ENCODE assay signal across 16 cellular contexts in genomic region chr11:293852-294661, GRCh38. TPM values are rescaled to one million over a fixed set of nuclear protein-coding genes. Genes with fewer than 3 reads are reported as not detected.
A peak's percentile ranks its signal among the peaks of the same experiment; 100 is the strongest.
DNase-seq lines count a peak whose midpoint lies in the region; ATAC-seq, FAIRE-seq and TF ChIP-seq lines count a peak whose summit lies in the region.
"Had no signal": no experiment of that assay in that cellular context is flagged by ENCODE, and none has a peak within 500 bp of the region (broad histone marks: within the 10 kb centered on the region; RNA-seq: fewer than 3 reads in every experiment).

No MANE protein-coding gene starts in this region.

- no peak overlapping the region for H3K4me2 ChIP-seq in K562 (ENCODE audit: insufficient read depth, low read length)
- H3K4me2 ChIP-seq in neuronal stem cell (ENCODE audit: insufficient read depth, low read length, poor library complexity, severe bottlenecking): no peak overlapping the region
- H3K4me2 ChIP-seq: smooth muscle cell had no signal

- H2BK5ac ChIP-seq in neuronal stem cell (ENCODE audit: low read length): no peak overlapping the region

- H3K27me3 ChIP-seq in K562 (ENCODE audit: control insufficient read depth in 2 of 2, insufficient read depth in 2 of 2, low read length in 2 of 2): no peaks in the 10 kb centered on the region
- no peaks in the 10 kb centered on the region for H3K27me3 ChIP-seq in neuronal stem cell (ENCODE audit: control insufficient read depth in 3 of 3, insufficient read depth in 3 of 3, low read depth in 1 of 3, low read length in 3 of 3)
- H3K27me3 ChIP-seq: ovary had no signal

- no peak overlapping the region for H3K18ac ChIP-seq in neuronal stem cell (ENCODE audit: low read length)

- 85% methylated on average over 20 of the region's 27 CpGs for WGBS in K562 (ENCODE audit: insufficient coverage, low coverage, missing lambda C conversion rate)
- WGBS in neuronal stem cell (ENCODE audit: extremely low coverage in 2 of 2, insufficient read length in 2 of 2, insufficient replicate concordance in 1 of 2), 2 donors: no CpG with 5 or more reads among the region's 27 CpGs

- peaks cover 0 to 5% (median 0%) of the 10 kb centered on the region in 3 donors for H3K36me3 Mint-ChIP-seq in immature natural killer cell

- no TSS peak for BruUV-seq in K562 (replicated peaks; lab: Mats Ljungman, UMichigan)

- H3K14ac ChIP-seq in neuronal stem cell (ENCODE audit: low read length): no peak overlapping the region

- no peaks in the 10 kb centered on the region for H3K4me1 ChIP-seq in HEK293 (ENCODE audit: control insufficient read depth, insufficient read depth, low read length)
- H3K4me1 ChIP-seq in K562 (replicated peaks in 1 of 2; ENCODE audit: control insufficient read depth in 2 of 2, insufficient read depth in 2 of 2, low read length in 2 of 2): peaks cover 25 to 92% of the 10 kb centered on the region in 2 experiments
- H3K4me1 ChIP-seq in neuronal stem cell (ENCODE audit: control insufficient read depth in 2 of 2, insufficient read depth in 1 of 2, low read depth in 1 of 2, low read length in 2 of 2): peaks cover 10 to 11% of the 10 kb centered on the region in 2 donors
- H3K4me1 ChIP-seq: BE2C had no signal

- no peak overlapping the region for H4K91ac ChIP-seq in neuronal stem cell (ENCODE audit: low read depth, low read length, poor library complexity)

- no peak overlapping the region for H3K4me3 Mint-ChIP-seq in immature natural killer cell

- H3K79me2 ChIP-seq in K562 (ENCODE audit: control insufficient read depth, insufficient read depth, low read length): peaks cover 18% of the 10 kb centered on the region

- peaks cover 5% of the 10 kb centered on the region for H3K79me1 ChIP-seq in neuronal stem cell (ENCODE audit: low read depth, low read length)

- no peak overlapping the region for H2AK5ac ChIP-seq in neuronal stem cell (ENCODE audit: low read depth, low read length)

- H3K23ac ChIP-seq in neuronal stem cell (ENCODE audit: low read depth, low read length, poor library complexity): no peak overlapping the region

- no peaks in the 10 kb centered on the region for H3K9me1 ChIP-seq in K562 (ENCODE audit: control insufficient read depth, insufficient read depth, low read length)

- H3K9me3 Mint-ChIP-seq in immature natural killer cell: no peaks in the 10 kb centered on the region

- H3K4me3 ChIP-seq in HEK293 (ENCODE audit: low read depth, low read length): no peak overlapping the region
- H3K4me3 ChIP-seq in K562: no peak overlapping the region
- H3K4me3 ChIP-seq in neuronal stem cell (ENCODE audit: low read length in 2 of 2): no peak overlapping the region
- H3K4me3 ChIP-seq: ovary, smooth muscle cell had no signal

- no peak for FAIRE-seq in K562 (lab: Jason Lieb, UNC)
- FAIRE-seq: bronchial epithelial cell had no signal

- no peak for TF ChIP-seq RAD21 in K562 (CRISPR knock-in tag; conservative IDR thresholded peaks at IDR 0.05 in 1 of 2, IDR thresholded peaks at IDR 0.05 in 1 of 2)

- H3K27ac Mint-ChIP-seq in immature natural killer cell: no peak overlapping the region

- ATAC-seq in K562: no peak
- no peak for ATAC-seq in GM21717 (IDR thresholded peaks at IDR 0.05; ENCODE audit: unreplicated experiment)
- ATAC-seq: activated CD4-positive, CD25-positive, alpha-beta regulatory T cell treated with anti-CD3 and anti-CD28 coated beads, Interleukin-2, amount 50 U/mL, for 24 hours; esophagus mucosa; PC-3 had no signal

- H3K27me3 Mint-ChIP-seq in immature natural killer cell (ENCODE audit: low read depth in 3 of 3): peaks cover 4 to 13% (median 5%) of the 10 kb centered on the region in 3 donors

- no peak for TF ChIP-seq EP300 in K562 (IDR thresholded peaks at IDR 0.05; ENCODE audit: low read length)

- no peak for TF ChIP-seq POLR2A in K562 (conservative IDR thresholded peaks at IDR 0.05)

- no peaks in the 10 kb centered on the region for H3K9me3 ChIP-seq in HEK293 (ENCODE audit: control insufficient read depth, insufficient read depth, low read depth, low read length)
- no peaks in the 10 kb centered on the region for H3K9me3 ChIP-seq in K562 (replicated peaks; ENCODE audit: control insufficient read depth, insufficient read depth, low read depth, low read length)
- H3K9me3 ChIP-seq in neuronal stem cell (replicated peaks in 1 of 2; ENCODE audit: control insufficient read depth in 2 of 2, insufficient read depth in 1 of 2, low read depth in 1 of 2, low read length in 2 of 2): no peaks in the 10 kb centered on the region
- H3K9me3 ChIP-seq: BE2C, ovary had no signal

- H3K27ac ChIP-seq in HEK293 (ENCODE audit: extremely low read depth, low read depth, low read length): no peak overlapping the region
- no peak overlapping the region; the same call in 2 of the 3 replicates for H3K27ac ChIP-seq in K562 (ENCODE audit: extremely low read depth, low read depth, low read length)
- no peak overlapping the region for H3K27ac ChIP-seq in neuronal stem cell (replicated peaks; ENCODE audit: low read length)
- H3K27ac ChIP-seq: ovary had no signal

- DNase-seq in K562 (ENCODE audit: extremely low read depth in 1 of 4, low spot score in 3 of 4): no peak
- DNase-seq in neuronal stem cell (ENCODE audit: low spot score): no peak
- no peak for DNase-seq in immature natural killer cell
- DNase-seq: BE2C, Calu3, NCI-H1417, NCI-H2171, PC-3 had no signal

- no peak overlapping the region for H2AFZ ChIP-seq in K562 (ENCODE audit: low read depth, low read length)
- H2AFZ ChIP-seq in neuronal stem cell (ENCODE audit: low read length): no peak overlapping the region

- in situ Hi-C loops in K562 (cut with MboI): no loop called here

- H2BK15ac ChIP-seq in neuronal stem cell (ENCODE audit: low read length): no peak overlapping the region

- peak overlapping the region; percentile 82 for H4K8ac ChIP-seq in neuronal stem cell (ENCODE audit: low read depth, low read length)

- TF ChIP-seq CTCF in HEK293 (tag by site-specific recombination; IDR thresholded peaks at IDR 0.05): no peak
- TF ChIP-seq CTCF in K562 (IDR thresholded peaks at IDR 0.05 in 2 of 3, conservative IDR thresholded peaks at IDR 0.05 in 1 of 3; ENCODE audit: insufficient read depth in 2 of 3, low read depth in 1 of 3, low read length in 3 of 3): no peak

- H3K9ac ChIP-seq in K562 (ENCODE audit: insufficient read depth in 1 of 2, low read depth in 2 of 2, low read length in 2 of 2) (peak overlapping the region in 1 of 2 experiments; percentile 81; a peak in 2 of 4 replicates), neuronal stem cell (ENCODE audit: low read depth, low read length, poor library complexity) (no peak overlapping the region)

- POLR2A ChIA-PET in HEK293 (lab: Yijun Ruan, JAX): interaction anchor here (1.0 kb wide), 1 partner anchor 55 kb away, joined by 3 read pairs; no protein-coding TSS in a partner anchor
- POLR2A ChIA-PET in K562 (lab: Yijun Ruan, JAX): interaction anchor here (0.6 to 1.1 kb wide), 3 partner anchors 14 to 33 kb away, joined by 4 to 5 read pairs (median 4); partner anchors contain the start of gene IFITM2

- no peaks in the 10 kb centered on the region for H4K20me1 ChIP-seq in K562 (replicated peaks; ENCODE audit: control insufficient read depth, insufficient read depth, low read length)

- intact Hi-C loops in K562 (cut with micrococcal nuclease): no loop called here

- H2BK12ac ChIP-seq in neuronal stem cell (ENCODE audit: low read length): peak overlapping the region; percentile 10

- CTCF ChIA-PET in HEK293 (lab: Yijun Ruan, JAX): interaction anchor here (0.9 to 2.2 kb wide), 3 partner anchors 10 to 43 kb away, joined by 3 to 8 read pairs (median 5); no protein-coding TSS in a partner anchor
- CTCF ChIA-PET in K562 (lab: Yijun Ruan, JAX; ENCODE audit: low intra/inter-chr PET ratio): no interaction called here

- no peak overlapping the region for H2BK120ac ChIP-seq in neuronal stem cell (ENCODE audit: low read depth, low read length)

- H3K36me3 ChIP-seq in HEK293 (ENCODE audit: control insufficient read depth in 2 of 2, insufficient read depth in 1 of 2, low read length in 2 of 2): peaks cover 0 to 32% of the 10 kb centered on the region in 2 experiments; a peak in 1 of 3 replicates
- peaks cover 60% of the 10 kb centered on the region; the same call in 2 of the 3 replicates for H3K36me3 ChIP-seq in K562 (ENCODE audit: control insufficient read depth, insufficient read depth, low read length)
- H3K36me3 ChIP-seq in neuronal stem cell (replicated peaks in 1 of 2; ENCODE audit: control insufficient read depth in 2 of 2, insufficient read depth in 2 of 2, low read length in 2 of 2): peaks cover 23 to 31% of the 10 kb centered on the region in 2 donors
- H3K36me3 ChIP-seq: BE2C, ovary had no signal

- peaks cover 40 to 50% of the 10 kb centered on the region in 2 donors for H3K4me1 Mint-ChIP-seq in immature natural killer cell

- no peak overlapping the region for H3K4ac ChIP-seq in neuronal stem cell (ENCODE audit: low read length)

RNA-seq across cellular contexts. Expression of gene PGGHG, which starts 5.1 kb away (rescaled TPM):
- total RNA-seq in K562 (2011; cell fraction: chromatin; rRNA removed; ENCODE audit: low replicate concordance): 121 and 331 TPM in 2 replicates
- 233 and 250 TPM in 2 replicates for total RNA-seq in K562 (2011; cell fraction: nucleolus; rRNA removed)
- 139 and 152 TPM in 2 replicates for total RNA-seq in K562 (2011; cell fraction: nucleoplasm; rRNA removed)
- 25.7 and 34.3 TPM in 2 replicates for total RNA-seq in K562 (2014; rRNA removed)
- 3.3 and 5.1 TPM in 2 replicates for total RNA-seq in K562 (2014; rRNA removed; fragmentation: Illumina TruSeq; extraction: Trizol)
- total RNA-seq in K562 (2015; rRNA removed; fragmentation: Illumina TruSeq; extraction: Trizol): 13.8 and 15.2 TPM in 2 replicates
- total RNA-seq in K562 (2021): 55.9 and 73.1 TPM in 2 replicates
- polyA plus RNA-seq in K562 (2011; rRNA removed): 18.1 and 48.0 TPM in 2 replicates
- 11.1 and 18.3 TPM in 2 replicates for polyA plus RNA-seq in K562 (2011; cell fraction: cytosol; rRNA removed)
- 636 and 650 TPM in 2 replicates for polyA plus RNA-seq in K562 (2011; cell fraction: nucleus; rRNA removed)
- polyA plus RNA-seq in K562 (2012): 54.9 and 131 TPM in 2 replicates
- polyA plus RNA-seq in K562 (2014; fragmentation: Illumina TruSeq; extraction: Trizol): 18.3 and 23.2 TPM in 2 replicates
- under 1 TPM; 0.38 to 0.84 TPM for polyA plus RNA-seq in K562 (2014; fragmentation: Nextera tagmentation; extraction: Ambion mirVana)
- polyA plus RNA-seq in K562 (2014; rRNA removed): 74.2 and 85.1 TPM in 2 replicates
- polyA minus RNA-seq in K562 (2011; rRNA and poly(A)+ RNA removed): 2.3 TPM in 2 replicates
- 4.9 and 8.6 TPM in 2 replicates for polyA minus RNA-seq in K562 (2011; cell fraction: cytosol; rRNA and poly(A)+ RNA removed)
- 43.4 and 50.0 TPM in 2 replicates for polyA minus RNA-seq in K562 (2011; cell fraction: nucleus; rRNA and poly(A)+ RNA removed)
- 50.4 TPM for polyA plus RNA-seq in neuronal stem cell (2013, experiment 1 of 2)
- polyA plus RNA-seq in neuronal stem cell (2013, experiment 2 of 2): 48.9 TPM
- polyA plus RNA-seq in immature natural killer cell: 10 to 100 TPM in 2 of 3 donors, 1 to 10 TPM in 1; 8.1 to 17.4 (median 11.4) TPM

RNA-seq across cellular contexts. Expression of gene IFITM5, which starts 5.3 kb away (rescaled TPM):
- not detected in 2 replicates for total RNA-seq in K562 (2011; cell fraction: chromatin; rRNA removed; ENCODE audit: low replicate concordance)
- not detected in 2 replicates for total RNA-seq in K562 (2011; cell fraction: nucleolus; rRNA removed)
- not detected in 2 replicates for total RNA-seq in K562 (2011; cell fraction: nucleoplasm; rRNA removed)
- total RNA-seq in K562 (2014; rRNA removed) (not detected in 2 replicates), K562 (2014; rRNA removed; fragmentation: Illumina TruSeq; extraction: Trizol) (not detected in 2 replicates), K562 (2015; rRNA removed; fragmentation: Illumina TruSeq; extraction: Trizol) (not detected in 2 replicates), K562 (2021) (not detected in 2 replicates)
- polyA plus RNA-seq in K562 (2011; rRNA removed) (not detected in 2 replicates), K562 (2014; fragmentation: Illumina TruSeq; extraction: Trizol) (not detected in 2 replicates), K562 (2014; fragmentation: Nextera tagmentation; extraction: Ambion mirVana) (not detected), K562 (2014; rRNA removed) (0.19 TPM in 1 of 2 replicates, not detected in the other), immature natural killer cell (not detected)
- polyA plus RNA-seq in K562 (2011; cell fraction: cytosol; rRNA removed): not detected in 2 replicates
- not detected in 2 replicates for polyA plus RNA-seq in K562 (2011; cell fraction: nucleus; rRNA removed)
- not detected in 2 replicates for polyA plus RNA-seq in K562 (2012)
- not detected in 2 replicates for polyA minus RNA-seq in K562 (2011; rRNA and poly(A)+ RNA removed)
- not detected in 2 replicates for polyA minus RNA-seq in K562 (2011; cell fraction: cytosol; rRNA and poly(A)+ RNA removed)
- polyA minus RNA-seq in K562 (2011; cell fraction: nucleus; rRNA and poly(A)+ RNA removed): not detected in 2 replicates
- not detected for polyA plus RNA-seq in neuronal stem cell (2013, experiment 1 of 2)
- 0.06 TPM for polyA plus RNA-seq in neuronal stem cell (2013, experiment 2 of 2)
- total RNA-seq: bronchial epithelial cell, Calu3, esophagus mucosa, lung microvascular endothelial cell, ovary, PC-3, smooth muscle cell had no signal
- polyA plus RNA-seq: ovary, smooth muscle cell had no signal

RNA-seq across cellular contexts. Expression of gene IFITM2, which starts 13.6 kb away (rescaled TPM):
- 6.5 and 20.8 TPM in 2 replicates for total RNA-seq in K562 (2011; cell fraction: chromatin; rRNA removed; ENCODE audit: low replicate concordance)
- total RNA-seq in K562 (2011; cell fraction: nucleolus; rRNA removed): 47.0 and 138 TPM in 2 replicates
- total RNA-seq in K562 (2011; cell fraction: nucleoplasm; rRNA removed): 31.5 and 44.9 TPM in 2 replicates
- total RNA-seq in K562 (2014; rRNA removed) (52.8 and 187 TPM in 2 replicates), K562 (2014; rRNA removed; fragmentation: Illumina TruSeq; extraction: Trizol) (137 and 145 TPM in 2 replicates), K562 (2015; rRNA removed; fragmentation: Illumina TruSeq; extraction: Trizol) (290 and 356 TPM in 2 replicates), K562 (2021) (693 and 698 TPM in 2 replicates)
- polyA plus RNA-seq in K562 (2011; rRNA removed) (205 and 655 TPM in 2 replicates), K562 (2014; fragmentation: Illumina TruSeq; extraction: Trizol) (472 and 547 TPM in 2 replicates), K562 (2014; fragmentation: Nextera tagmentation; extraction: Ambion mirVana) (1,000 to 10,000 TPM; 3,629 to 4,872 TPM), K562 (2014; rRNA removed) (255 and 328 TPM in 2 replicates), immature natural killer cell (1,000 to 10,000 TPM; 4,348 to 7,867 (median 6,958) TPM)
- polyA plus RNA-seq in K562 (2011; cell fraction: cytosol; rRNA removed): 600 and 1,150 TPM in 2 replicates
- 59.9 and 198 TPM in 2 replicates for polyA plus RNA-seq in K562 (2011; cell fraction: nucleus; rRNA removed)
- polyA plus RNA-seq in K562 (2012): 488 and 506 TPM in 2 replicates
- 69.9 and 190 TPM in 2 replicates for polyA minus RNA-seq in K562 (2011; rRNA and poly(A)+ RNA removed)
- 143 and 401 TPM in 2 replicates for polyA minus RNA-seq in K562 (2011; cell fraction: cytosol; rRNA and poly(A)+ RNA removed)
- polyA minus RNA-seq in K562 (2011; cell fraction: nucleus; rRNA and poly(A)+ RNA removed): 14.8 and 71.3 TPM in 2 replicates
- polyA plus RNA-seq in neuronal stem cell (2013, experiment 1 of 2): 660 TPM
- polyA plus RNA-seq in neuronal stem cell (2013, experiment 2 of 2): 657 TPM

RNA-seq across cellular contexts. Expression of gene NLRP6, which starts 15.8 kb away (rescaled TPM):
- total RNA-seq in K562 (2011; cell fraction: chromatin; rRNA removed; ENCODE audit: low replicate concordance): 0.51 TPM in 1 of 2 replicates, not detected in the other
- total RNA-seq in K562 (2011; cell fraction: nucleolus; rRNA removed): 0.26 and 0.67 TPM in 2 replicates
- total RNA-seq in K562 (2011; cell fraction: nucleoplasm; rRNA removed): 0.22 and 0.46 TPM in 2 replicates
- total RNA-seq in K562 (2014; rRNA removed) (0.08 and 0.14 TPM in 2 replicates), K562 (2014; rRNA removed; fragmentation: Illumina TruSeq; extraction: Trizol) (not detected in 2 replicates), K562 (2015; rRNA removed; fragmentation: Illumina TruSeq; extraction: Trizol) (not detected in 2 replicates), K562 (2021) (0.18 TPM in 1 of 2 replicates, not detected in the other)
- polyA plus RNA-seq in K562 (2011; rRNA removed) (0.03 TPM in 1 of 2 replicates, not detected in the other), K562 (2014; fragmentation: Illumina TruSeq; extraction: Trizol) (not detected in 2 replicates), K562 (2014; fragmentation: Nextera tagmentation; extraction: Ambion mirVana) (not detected), K562 (2014; rRNA removed) (0.15 and 0.16 TPM in 2 replicates), immature natural killer cell (1 to 10 TPM in 2 of 3 donors, not detected in 1; 1.6 to 5.1 TPM)
- polyA plus RNA-seq in K562 (2011; cell fraction: cytosol; rRNA removed): 0.03 TPM in 1 of 2 replicates, not detected in the other
- 0.06 TPM in 2 replicates for polyA plus RNA-seq in K562 (2011; cell fraction: nucleus; rRNA removed)
- 0.42 and 0.73 TPM in 2 replicates for polyA plus RNA-seq in K562 (2012)
- not detected in 2 replicates for polyA minus RNA-seq in K562 (2011; rRNA and poly(A)+ RNA removed)
- not detected in 2 replicates for polyA minus RNA-seq in K562 (2011; cell fraction: cytosol; rRNA and poly(A)+ RNA removed)
- 0.11 TPM in 1 of 2 replicates, not detected in the other for polyA minus RNA-seq in K562 (2011; cell fraction: nucleus; rRNA and poly(A)+ RNA removed)
- polyA plus RNA-seq in neuronal stem cell (2013, experiment 1 of 2): not detected
- not detected for polyA plus RNA-seq in neuronal stem cell (2013, experiment 2 of 2)
- total RNA-seq: bronchial epithelial cell, Calu3, lung microvascular endothelial cell, PC-3, smooth muscle cell had no signal
- polyA plus RNA-seq: smooth muscle cell had no signal

RNA-seq across cellular contexts. Expression of gene IFITM1, which starts 19.8 kb away (rescaled TPM):
- total RNA-seq in K562 (2011; cell fraction: chromatin; rRNA removed; ENCODE audit: low replicate concordance): 394 and 929 TPM in 2 replicates
- total RNA-seq in K562 (2011; cell fraction: nucleolus; rRNA removed): 1,445 and 1,483 TPM in 2 replicates
- total RNA-seq in K562 (2011; cell fraction: nucleoplasm; rRNA removed): 1,061 and 1,262 TPM in 2 replicates
- total RNA-seq in K562 (2014; rRNA removed) (793 and 818 TPM in 2 replicates), K562 (2014; rRNA removed; fragmentation: Illumina TruSeq; extraction: Trizol) (572 and 787 TPM in 2 replicates), K562 (2015; rRNA removed; fragmentation: Illumina TruSeq; extraction: Trizol) (979 and 985 TPM in 2 replicates), K562 (2021) (691 and 717 TPM in 2 replicates)
- polyA plus RNA-seq in K562 (2011; rRNA removed) (900 and 1,311 TPM in 2 replicates), K562 (2014; fragmentation: Illumina TruSeq; extraction: Trizol) (1,966 and 1,984 TPM in 2 replicates), K562 (2014; fragmentation: Nextera tagmentation; extraction: Ambion mirVana) (1,000 to 10,000 TPM; 4,252 to 5,579 TPM), K562 (2014; rRNA removed) (974 and 999 TPM in 2 replicates), immature natural killer cell (1,000 to 10,000 TPM; 2,792 to 4,533 (median 3,562) TPM)
- 2,724 and 2,737 TPM in 2 replicates for polyA plus RNA-seq in K562 (2011; cell fraction: cytosol; rRNA removed)
- polyA plus RNA-seq in K562 (2011; cell fraction: nucleus; rRNA removed): 780 and 1,049 TPM in 2 replicates
- 1,084 and 1,212 TPM in 2 replicates for polyA plus RNA-seq in K562 (2012)
- 752 and 801 TPM in 2 replicates for polyA minus RNA-seq in K562 (2011; rRNA and poly(A)+ RNA removed)
- 577 and 662 TPM in 2 replicates for polyA minus RNA-seq in K562 (2011; cell fraction: cytosol; rRNA and poly(A)+ RNA removed)
- polyA minus RNA-seq in K562 (2011; cell fraction: nucleus; rRNA and poly(A)+ RNA removed): 139 and 266 TPM in 2 replicates
- polyA plus RNA-seq in neuronal stem cell (2013, experiment 1 of 2): 171 TPM
- 162 TPM for polyA plus RNA-seq in neuronal stem cell (2013, experiment 2 of 2)
